ENCODE assay signal across 17 cellular contexts in the genomic region with DNA sequence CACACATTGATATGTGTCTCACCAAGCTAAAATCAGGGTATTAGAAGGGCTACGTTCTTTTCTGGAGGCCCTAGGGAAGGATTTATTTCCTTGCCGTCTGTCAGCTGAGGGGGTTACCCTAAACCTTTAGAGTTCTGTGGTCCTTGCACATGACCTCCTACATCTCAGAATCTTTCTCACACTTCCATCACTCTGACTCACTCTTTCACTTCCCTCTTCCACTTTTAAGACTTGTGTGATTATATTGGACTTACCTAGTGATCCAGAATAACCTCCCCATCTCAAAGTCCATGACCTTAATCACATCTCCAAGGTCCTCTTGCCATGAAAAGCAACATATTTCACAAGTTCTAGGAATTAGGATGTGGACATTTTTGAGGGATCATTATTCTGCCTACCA. TPM values are rescaled to one million over a fixed set of nuclear protein-coding genes. Genes with fewer than 3 reads are reported as not detected.
DNase-seq lines count a peak whose midpoint lies in the region; ATAC-seq and TF ChIP-seq lines count a peak whose summit lies in the region.
"Had no signal": no experiment of that assay in that cellular context is flagged by ENCODE, and none has a peak within 500 bp of the region (broad histone marks: within the 10 kb centered on the region; RNA-seq: fewer than 3 reads in every experiment).

No MANE protein-coding gene starts in this region.

- no peaks in the 10 kb centered on the region for H3K9me3 Mint-ChIP-seq in stimulated activated memory B cell treated with anti-CD40 and anti-IgM and Interleukin-4, amounts not matched to agents 10 μg/mL and 1 μg/mL and 100 μg/mL, for 72 hours

- DNase-seq in NCI-H524 (lab: John Stamatoyannopoulos, UW) (peak; percentile 4 to 53), NCI-H524 treated with DMSO at 0.1 percent for 48 hours (lab: John Stamatoyannopoulos, UW) (no peak), spleen (no peak)
- DNase-seq in stimulated activated naive CD4-positive, alpha-beta T cell treated with Interleukin-2 at 50 U/mL for 16 hours (lab: John Stamatoyannopoulos, UW): no peak
- no peak for DNase-seq in central memory CD4-positive, alpha-beta T cell
- DNase-seq: activated CD8-positive, alpha-beta memory T cell treated with anti-CD3 and anti-CD28 coated beads, Interleukin-2, amount 10 ng/mL, durations not matched to agents 7 days and 5 days; EL; hypothalamus; Kasumi-1; mucosa of descending colon; NCI-H748 treated with DMSO at 0.1 percent for 48 hours had no signal

- WGBS in spleen, 5 donors: 53 to 70% (median 59%) methylated on average over 2 of the region's 2 CpGs

- no peak overlapping the region for H3K27ac ChIP-seq in spleen
- H3K27ac ChIP-seq: 22Rv1, ascending aorta had no signal

- no peaks in the 10 kb centered on the region for H3K4me1 Mint-ChIP-seq in stimulated activated memory B cell treated with anti-CD40 and anti-IgM and Interleukin-4, amounts not matched to agents 10 μg/mL and 1 μg/mL and 100 μg/mL, for 72 hours
- H3K4me1 Mint-ChIP-seq: activated CD8-positive, alpha-beta memory T cell treated with anti-CD3 and anti-CD28 coated beads, Interleukin-2, amount 10 ng/mL, durations not matched to agents 7 days and 5 days had no signal

- no peaks in the 10 kb centered on the region for H3K36me3 ChIP-seq in spleen
- H3K36me3 ChIP-seq: ascending aorta, HAP-1 had no signal

- intact Hi-C loops in spleen (cut with DNase I; ENCODE audit: low total_unique reads): no loop called here

- H3K27me3 Mint-ChIP-seq in stimulated activated memory B cell treated with anti-CD40 and anti-IgM and Interleukin-4, amounts not matched to agents 10 μg/mL and 1 μg/mL and 100 μg/mL, for 72 hours: no peaks in the 10 kb centered on the region
- H3K27me3 Mint-ChIP-seq: activated CD8-positive, alpha-beta memory T cell treated with anti-CD3 and anti-CD28 coated beads, Interleukin-2, amount 10 ng/mL, durations not matched to agents 7 days and 5 days had no signal

- H3K4me3 Mint-ChIP-seq in stimulated activated memory B cell treated with anti-CD40 and anti-IgM and Interleukin-4, amounts not matched to agents 10 μg/mL and 1 μg/mL and 100 μg/mL, for 72 hours: no peak overlapping the region
- H3K4me3 Mint-ChIP-seq: activated CD8-positive, alpha-beta memory T cell treated with anti-CD3 and anti-CD28 coated beads, Interleukin-2, amount 10 ng/mL, durations not matched to agents 7 days and 5 days had no signal

- H3K9me3 ChIP-seq in spleen: peaks cover 0 to 12% (median 0%) of the 10 kb centered on the region in 8 donors
- H3K9me3 ChIP-seq: HAP-1, mucosa of descending colon had no signal

- no peaks in the 10 kb centered on the region for H3K27me3 ChIP-seq in spleen (replicated peaks in 1 of 7)
- H3K27me3 ChIP-seq: ascending aorta had no signal

- TF ChIP-seq POLR2A in spleen (IDR thresholded peaks at IDR 0.05): no peak

- H3K4me3 ChIP-seq in spleen: no peak overlapping the region
- H3K4me3 ChIP-seq: ascending aorta, HAP-1, mucosa of descending colon had no signal

- no peaks in the 10 kb centered on the region for H3K4me1 ChIP-seq in spleen
- H3K4me1 ChIP-seq: ascending aorta had no signal

- no peaks in the 10 kb centered on the region for H3K36me3 Mint-ChIP-seq in stimulated activated memory B cell treated with anti-CD40 and anti-IgM and Interleukin-4, amounts not matched to agents 10 μg/mL and 1 μg/mL and 100 μg/mL, for 72 hours
- H3K36me3 Mint-ChIP-seq: activated CD8-positive, alpha-beta memory T cell treated with anti-CD3 and anti-CD28 coated beads, Interleukin-2, amount 10 ng/mL, durations not matched to agents 7 days and 5 days had no signal

- ATAC-seq in HG02759 (IDR thresholded peaks at IDR 0.05; ENCODE audit: unreplicated experiment) (peak; percentile 99), HG03520 (IDR thresholded peaks at IDR 0.05; ENCODE audit: unreplicated experiment) (peak; percentile 96)
- peak; percentile 79 for ATAC-seq in stimulated activated memory B cell treated with anti-CD40 and anti-IgM and Interleukin-4, amounts not matched to agents 10 μg/mL and 1 μg/mL and 100 μg/mL, for 72 hours
- ATAC-seq: activated CD8-positive, alpha-beta memory T cell treated with anti-CD3 and anti-CD28 coated beads, Interleukin-2, amount 10 ng/mL, durations not matched to agents 7 days and 5 days; mucosa of descending colon had no signal

- no peak overlapping the region for H3K27ac Mint-ChIP-seq in stimulated activated memory B cell treated with anti-CD40 and anti-IgM and Interleukin-4, amounts not matched to agents 10 μg/mL and 1 μg/mL and 100 μg/mL, for 72 hours
- H3K27ac Mint-ChIP-seq: activated CD8-positive, alpha-beta memory T cell treated with anti-CD3 and anti-CD28 coated beads, Interleukin-2, amount 10 ng/mL, durations not matched to agents 7 days and 5 days had no signal

- TF ChIP-seq CTCF in spleen (IDR thresholded peaks at IDR 0.05 in 8 of 11, conservative IDR thresholded peaks at IDR 0.05 in 3 of 11): no peak

RNA-seq across cellular contexts. Expression of gene FUNDC1, which starts 53.6 kb away (rescaled TPM):
- total RNA-seq in spleen: 10 to 100 TPM in 6 of 7 donors, 1 to 10 TPM in 1; 9.5 to 13.7 (median 11.5) TPM
- polyA plus RNA-seq in spleen: 10 to 100 TPM; 13.3 to 16.1 (median 15.1) TPM

Comparison
In these comparisons a context has a peak if more than half of its experiments do, and no peak if none do; other contexts are left out.
1. DNase-seq: peak in NCI-H524 (2 of 2); none in NCI-H524 treated with DMSO at 0.1 percent for 48 hours (single experiment), stimulated activated naive CD4-positive, alpha-beta T cell treated with Interleukin-2 at 50 U/mL for 16 hours (single experiment), central memory CD4-positive, alpha-beta T cell (single experiment) and spleen (single experiment).
2. Peak in every context shown above with its lines, with median percentiles within 50 percentile points of each other: ATAC-seq.